8 cellular contexts compared by ENCODE assay signal in the genomic region with DNA sequence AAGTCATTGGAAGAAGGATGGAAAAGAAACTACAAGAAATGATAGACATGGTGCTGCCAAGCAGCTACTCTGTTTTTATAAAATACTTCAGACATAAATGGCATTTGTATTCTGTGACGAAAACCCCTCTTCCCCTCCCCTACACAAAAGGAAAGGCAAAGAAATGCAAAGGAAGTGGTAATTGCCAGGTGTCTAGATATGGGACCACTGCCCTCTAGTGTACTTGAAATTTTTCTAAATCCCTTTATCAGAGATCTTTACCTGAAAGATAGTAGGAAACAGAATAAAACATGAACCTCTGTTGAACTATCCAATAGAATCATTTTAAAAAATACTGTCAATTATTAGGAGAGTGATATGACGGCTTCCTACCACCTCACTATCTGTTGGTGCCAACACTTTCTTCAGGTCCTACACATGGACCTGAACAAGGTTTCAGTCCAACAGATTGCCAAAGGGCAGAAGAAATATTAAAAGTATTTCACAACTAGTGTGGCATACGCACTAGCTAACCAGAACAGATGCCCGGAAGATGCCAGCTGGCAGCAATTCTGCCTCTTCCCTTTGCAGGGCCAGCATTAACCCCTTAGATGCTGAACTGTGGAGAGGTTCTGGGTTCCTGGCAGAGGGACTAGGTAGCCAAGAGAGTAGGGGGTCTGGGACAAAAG.
DNase-seq lines count a peak whose midpoint lies in the region; ATAC-seq, FAIRE-seq and TF ChIP-seq lines count a peak whose summit lies in the region.

No MANE protein-coding gene starts in this region.

- no peak for DNase-seq in activated T-cell treated with anti-CD3 and anti-CD28 coated beads, Interleukin-2, amount 50 U/mL, for 4 hours
- DNase-seq in activated T-cell treated with anti-CD3 and anti-CD28 coated beads for 4 hours (no peak), NCI-H2227 (lab: John Stamatoyannopoulos, UW; ENCODE audit: unreplicated experiment) (peak; percentile 45), GM12878 (ENCODE audit: low read depth, low spot score) (no peak), kidney (no peak), ureter (ENCODE audit: low spot score) (peak; percentile 57), frontal cortex (ENCODE audit: low spot score in 2 of 2) (no peak)

- FAIRE-seq in GM12878 (lab: Jason Lieb, UNC) (peak; percentile 68), kidney (lab: Jason Lieb, UNC) (peak; percentile 38), frontal cortex (lab: Jason Lieb, UNC) (no peak)

- H3K36me3 ChIP-seq in HEK293 (ENCODE audit: control insufficient read depth in 2 of 2, insufficient read depth in 1 of 2, low read length in 2 of 2) (no peaks in the 10 kb centered on the region), GM12878 (ENCODE audit: control insufficient read depth in 2 of 2, insufficient read depth in 2 of 2, low read length in 1 of 2) (no peaks in the 10 kb centered on the region), kidney (ENCODE audit: control insufficient read depth in 1 of 2, insufficient read depth in 2 of 2, low read length in 2 of 2) (no peaks in the 10 kb centered on the region)

- H3K4me1 Mint-ChIP-seq in activated T-cell treated with anti-CD3 and anti-CD28 coated beads, Interleukin-2, amount 50 U/mL, for 4 hours (ENCODE audit: low read depth): peaks cover 16% of the 10 kb centered on the region

- RAD21 ChIA-PET in GM12878 (lab: Charles Lee; ENCODE audit: unreplicated experiment): no interaction called here

- H3K79me2 ChIP-seq in GM12878 (ENCODE audit: control insufficient read depth, insufficient read depth, low read length): no peaks in the 10 kb centered on the region

- H3K4me1 ChIP-seq in HEK293 (ENCODE audit: control insufficient read depth, insufficient read depth, low read length): no peaks in the 10 kb centered on the region
- no peaks in the 10 kb centered on the region for H3K4me1 ChIP-seq in GM12878 (ENCODE audit: control insufficient read depth, insufficient read depth, low read length)
- no peaks in the 10 kb centered on the region for H3K4me1 ChIP-seq in kidney (ENCODE audit: control insufficient read depth in 1 of 2, insufficient read depth in 1 of 2, low read depth in 1 of 2, low read length in 2 of 2)

- H3K27me3 ChIP-seq in GM12878 (replicated peaks in 1 of 2; ENCODE audit: control insufficient read depth in 2 of 2, insufficient read depth in 2 of 2, low read length in 1 of 2): no peaks in the 10 kb centered on the region

- no peaks in the 10 kb centered on the region for H3K9me3 Mint-ChIP-seq in activated T-cell treated with anti-CD3 and anti-CD28 coated beads, Interleukin-2, amount 50 U/mL, for 4 hours

- WGBS in GM12878 (ENCODE audit: insufficient coverage, insufficient replicate concordance, low lambda C conversion rate, missing lambda C conversion rate): 22% methylated on average over 4 of the region's 4 CpGs

- SMC1A ChIA-PET in GM12878 (lab: Charles Lee; ENCODE audit: uncharacterized antibody, unreplicated experiment): no interaction called here

- TF ChIP-seq CTCF in HEK293 (tag by site-specific recombination; IDR thresholded peaks at IDR 0.05) (0 out of 2 replicates have a peak, but pooled peaks have one; percentile 13), GM12878 (IDR thresholded peaks at IDR 0.05 in 2 of 3, conservative IDR thresholded peaks at IDR 0.05 in 1 of 3; ENCODE audit: control insufficient read depth in 2 of 3, extremely low read depth in 1 of 3, insufficient read depth in 1 of 3, low read depth in 3 of 3, low read length in 3 of 3) (peak; percentile 27 to 44 (median 34); a peak in 4 of 6 replicates), kidney (IDR thresholded peaks at IDR 0.05; ENCODE audit: borderline replicate concordance, extremely low read depth, insufficient read depth) (peak; percentile 49)

- intact Hi-C loops in GM12878 (cut with micrococcal nuclease; ENCODE audit: unreplicated experiment) (loop anchor here (2.0 to 5.0 kb wide), 2 partner anchors 283 to 334 kb away; no protein-coding TSS in a partner anchor), kidney (cut with DNase I) (loop anchor here (10.0 kb wide), 1 partner anchor 336 kb away; no protein-coding TSS in a partner anchor)

- CTCF ChIA-PET in HEK293 (lab: Yijun Ruan, JAX): interaction anchor here (0.5 to 2.9 kb wide), 25 partner anchors 9 to 965 kb away, joined by 3 to 41 read pairs (median 4); no protein-coding TSS in a partner anchor
- CTCF ChIA-PET in GM12878 (lab: Yijun Ruan, JAX): interaction anchor here (0.7 to 1.0 kb wide), 4 partner anchors 49 to 341 kb away, joined by 3 read pairs; no protein-coding TSS in a partner anchor

- POLR2A ChIA-PET in HEK293 (lab: Yijun Ruan, JAX) (no interaction called here), GM12878 (lab: Charles Lee) (interaction anchor here (0.6 kb wide), 1 partner anchor 458 kb away, joined by 9 read pairs; no protein-coding TSS in a partner anchor)

- H2AFZ ChIP-seq in GM12878 (ENCODE audit: control insufficient read depth, low read depth, low read length): no peak overlapping the region

- TF ChIP-seq RAD21 in GM12878 (IDR thresholded peaks at IDR 0.05; ENCODE audit: insufficient read depth, low read depth, low read length): peak; percentile 70

- H3K9me3 ChIP-seq in HEK293 (ENCODE audit: control insufficient read depth, insufficient read depth, low read depth, low read length) (no peaks in the 10 kb centered on the region), GM12878 (replicated peaks; ENCODE audit: control insufficient read depth, insufficient read depth, low read length) (no peaks in the 10 kb centered on the region), kidney (ENCODE audit: control insufficient read depth in 1 of 2, low read length in 2 of 2) (no peaks in the 10 kb centered on the region)

- no peak overlapping the region for H3K27ac ChIP-seq in HEK293 (ENCODE audit: extremely low read depth, low read depth, low read length)
- H3K27ac ChIP-seq in GM12878 (ENCODE audit: control insufficient read depth, insufficient read depth): no peak overlapping the region
- H3K27ac ChIP-seq in kidney (ENCODE audit: low read depth in 2 of 2, low read length in 2 of 2): no peak overlapping the region

- BruUV-seq in GM12878 (replicated peaks; lab: Mats Ljungman, UMichigan): no TSS peak

- TF ChIP-seq EP300 in GM12878 (IDR thresholded peaks at IDR 0.05; ENCODE audit: borderline replicate concordance in 1 of 2, control insufficient read depth in 1 of 2, low read depth in 2 of 2, low read length in 2 of 2): no peak

- H3K4me3 ChIP-seq in HEK293 (ENCODE audit: low read depth, low read length) (no peak overlapping the region), GM12878 (no peak overlapping the region), kidney (ENCODE audit: low read length in 2 of 2) (peak overlapping the region; percentile 16 to 37)

- H3K4me2 ChIP-seq in GM12878 (ENCODE audit: control insufficient read depth, insufficient read depth): no peak overlapping the region

- in situ Hi-C loops in GM12878 (cut with MboI): no loop called here

- H3K9ac ChIP-seq in GM12878 (ENCODE audit: control insufficient read depth, insufficient read depth, low read length) (no peak overlapping the region), kidney (ENCODE audit: low read length in 2 of 2) (no peak overlapping the region)

- no peaks in the 10 kb centered on the region for H4K20me1 ChIP-seq in GM12878 (ENCODE audit: control insufficient read depth, insufficient read depth)

- H3K36me3 Mint-ChIP-seq in activated T-cell treated with anti-CD3 and anti-CD28 coated beads, Interleukin-2, amount 50 U/mL, for 4 hours (ENCODE audit: insufficient read depth): no peaks in the 10 kb centered on the region

- no peak for TF ChIP-seq POLR2A in GM12878 (IDR thresholded peaks at IDR 0.05; ENCODE audit: low read depth, low read length)

- H3K4me3 Mint-ChIP-seq in activated T-cell treated with anti-CD3 and anti-CD28 coated beads, Interleukin-2, amount 50 U/mL, for 4 hours: no peak overlapping the region

- H3K27me3 Mint-ChIP-seq in activated T-cell treated with anti-CD3 and anti-CD28 coated beads, Interleukin-2, amount 50 U/mL, for 4 hours (ENCODE audit: low read depth): peaks cover 2% of the 10 kb centered on the region

- peak; percentile 43 to 56 for ATAC-seq in activated T-cell treated with anti-CD3 and anti-CD28 coated beads, Interleukin-2, amount 50 U/mL, for 4 hours
- ATAC-seq in GM12878: peak; percentile 52; the same call in 2 of the 3 replicates

TF ChIP-seq in HEK293, 187 proteins besides CTCF, POLR2A, EP300 and RAD21 (continues in another document):
- no peak for TF ChIP-seq TCF7L2 (IDR thresholded peaks at IDR 0.05; ENCODE audit: borderline replicate concordance, low read depth, low read length)
- TF ChIP-seq ZNF561 (tag by site-specific recombination; IDR thresholded peaks at IDR 0.05; ENCODE audit: borderline replicate concordance): 0 out of 2 replicates have a peak, but pooled peaks have one; percentile 38
- TF ChIP-seq, protein P1, sequence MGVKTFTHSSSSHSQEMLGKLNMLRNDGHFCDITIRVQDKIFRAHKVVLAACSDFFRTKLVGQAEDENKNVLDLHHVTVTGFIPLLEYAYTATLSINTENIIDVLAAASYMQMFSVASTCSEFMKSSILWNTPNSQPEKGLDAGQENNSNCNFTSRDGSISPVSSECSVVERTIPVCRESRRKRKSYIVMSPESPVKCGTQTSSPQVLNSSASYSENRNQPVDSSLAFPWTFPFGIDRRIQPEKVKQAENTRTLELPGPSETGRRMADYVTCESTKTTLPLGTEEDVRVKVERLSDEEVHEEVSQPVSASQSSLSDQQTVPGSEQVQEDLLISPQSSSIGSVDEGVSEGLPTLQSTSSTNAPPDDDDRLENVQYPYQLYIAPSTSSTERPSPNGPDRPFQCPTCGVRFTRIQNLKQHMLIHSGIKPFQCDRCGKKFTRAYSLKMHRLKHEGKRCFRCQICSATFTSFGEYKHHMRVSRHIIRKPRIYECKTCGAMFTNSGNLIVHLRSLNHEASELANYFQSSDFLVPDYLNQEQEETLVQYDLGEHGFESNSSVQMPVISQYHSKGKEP (tag by site-specific recombination; IDR thresholded peaks at IDR 0.05): peak; percentile 53; the same call in 1 of the 2 replicates

TF ChIP-seq in GM12878, 131 proteins besides CTCF, POLR2A, EP300 and RAD21:
- TF ChIP-seq SPI1 (IDR thresholded peaks at IDR 0.05; ENCODE audit: borderline replicate concordance, insufficient read depth, low read depth, low read length) (0 out of 2 replicates have a peak, but pooled peaks have one; percentile 4), FOXK2 (IDR thresholded peaks at IDR 0.05) (no peak), RUNX3 (IDR thresholded peaks at IDR 0.05; ENCODE audit: low read length) (no peak), SMC3 (IDR thresholded peaks at IDR 0.05; ENCODE audit: borderline replicate concordance, low read length) (peak; percentile 59; the same call in 1 of the 2 replicates)
- TF ChIP-seq, protein P2, sequence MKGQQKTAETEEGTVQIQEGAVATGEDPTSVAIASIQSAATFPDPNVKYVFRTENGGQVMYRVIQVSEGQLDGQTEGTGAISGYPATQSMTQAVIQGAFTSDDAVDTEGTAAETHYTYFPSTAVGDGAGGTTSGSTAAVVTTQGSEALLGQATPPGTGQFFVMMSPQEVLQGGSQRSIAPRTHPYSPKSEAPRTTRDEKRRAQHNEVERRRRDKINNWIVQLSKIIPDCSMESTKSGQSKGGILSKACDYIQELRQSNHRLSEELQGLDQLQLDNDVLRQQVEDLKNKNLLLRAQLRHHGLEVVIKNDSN (IDR thresholded peaks at IDR 0.05; ENCODE audit: borderline replicate concordance, extremely low read length, insufficient read depth, low read depth, low read length): no peak

Comparison
In these comparisons a context has a peak if more than half of its experiments do, and no peak if none do; other contexts are left out.
1. DNase-seq: peak in NCI-H2227 (single experiment) and ureter (single experiment); none in activated T-cell treated with anti-CD3 and anti-CD28 coated beads, Interleukin-2, amount 50 U/mL, for 4 hours (single experiment), activated T-cell treated with anti-CD3 and anti-CD28 coated beads for 4 hours (single experiment), GM12878 (single experiment), kidney (single experiment) and frontal cortex (0 of 2).
2. H3K4me3 ChIP-seq: peak in kidney (2 of 2); none in HEK293 (single experiment) and GM12878 (single experiment).
3. Peak in every context shown above with its lines, with median percentiles within 50 percentile points of each other: CTCF ChIP-seq.